Comparison of ENCODE assay signal across 7 cellular contexts in the genomic region with DNA sequence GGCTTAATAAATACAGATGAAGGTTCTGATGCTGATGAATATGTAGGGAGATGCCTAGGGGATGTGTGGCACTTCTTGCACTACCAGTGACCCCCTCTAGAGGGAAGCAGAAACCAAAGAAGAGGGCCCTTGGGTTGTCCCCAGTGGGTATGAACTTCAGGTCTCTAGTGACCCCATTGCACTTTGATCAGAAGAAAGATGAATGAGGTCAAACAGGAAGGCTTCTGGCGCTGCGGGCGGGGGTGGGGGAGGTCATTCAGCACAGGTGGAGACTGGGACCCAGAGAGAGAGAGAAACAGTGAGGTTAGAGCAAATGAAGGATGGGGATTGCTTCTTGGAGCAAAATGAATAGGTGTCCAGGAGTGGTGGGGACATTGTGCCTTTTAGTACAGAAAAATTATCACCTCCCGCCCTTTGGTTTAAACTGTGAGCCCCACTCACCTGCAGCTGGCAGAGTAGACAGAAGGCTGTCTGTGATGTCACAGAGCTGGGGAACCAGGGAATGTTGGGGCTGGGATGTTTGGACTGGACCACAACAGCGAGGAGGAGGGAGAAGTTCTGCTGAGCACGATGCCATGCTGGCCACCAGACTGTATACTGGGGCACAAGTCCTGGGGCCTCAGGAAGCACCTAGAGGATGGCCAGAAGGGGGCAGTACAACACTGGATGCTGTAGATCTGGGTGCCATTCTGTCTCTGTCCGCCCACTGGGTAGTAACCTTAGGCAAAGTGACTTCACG.
A peak's percentile ranks its signal among the peaks of the same experiment; 100 is the strongest.
DNase-seq lines count a peak whose midpoint lies in the region; ATAC-seq lines count a peak whose summit lies in the region.

A gene with protein sequence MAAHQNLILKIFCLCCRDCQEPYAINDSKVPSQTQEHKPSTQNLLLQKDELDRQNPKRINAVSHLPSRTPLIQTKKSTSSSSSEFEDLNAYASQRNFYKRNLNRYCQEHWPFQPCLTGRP (minus strand): TSS at position 599 of the 739 bp plus-strand sequence. CDS start 10,469 bp downstream, outside the sequence.

- peak; percentile 46 for DNase-seq in NCI-H146 treated with DMSO at 0.1 percent for 48 hours (lab: John Stamatoyannopoulos, UW; ENCODE audit: unreplicated experiment)
- peak; percentile 57 for DNase-seq in T-helper 22 cell (ENCODE audit: low read depth)
- DNase-seq in amniotic stem cell (lab: John Stamatoyannopoulos, UW): peak; percentile 28
- peak; percentile 76 for DNase-seq in iPS-NIHi11 (ENCODE audit: low spot score)
- peak; percentile 48 to 83 for DNase-seq in stimulated activated CD4-positive, alpha-beta T cell treated with anti-CD3 and anti-CD28 coated beads, Interleukin-1b, Interleukin-23, amount 100 ng/mL, for 4 hours (ENCODE audit: low read depth in 2 of 2)

- ATAC-seq in GM18498 (IDR thresholded peaks at IDR 0.05; ENCODE audit: unreplicated experiment) (peak; percentile 89), HG02763 (IDR thresholded peaks at IDR 0.05; ENCODE audit: unreplicated experiment) (peak; percentile 66)

Comparison
In these comparisons a context has a peak if more than half of its experiments do, and no peak if none do; other contexts are left out.
1. Peak in every context shown above with its lines: DNase-seq and ATAC-seq.